Comparison of ENCODE assay signal across 1 cellular context in genomic region chr2:172129404-172129803, GRCh38.
TF ChIP-seq lines count a peak whose summit lies in the region.

No MANE protein-coding gene starts in this region.

TF ChIP-seq in K562, 482 proteins besides CTCF, POLR2A, EP300 and RAD21 (continued from another document):
- TF ChIP-seq ZNF639 (CRISPR knock-in tag; conservative IDR thresholded peaks at IDR 0.05 in 1 of 2, IDR thresholded peaks at IDR 0.05 in 1 of 2) = no peak
- TF ChIP-seq MAX (CRISPR knock-in tag; IDR thresholded peaks at IDR 0.05) = no peak
- no peak for TF ChIP-seq ZNF699 (CRISPR knock-in tag; IDR thresholded peaks at IDR 0.05; ENCODE audit: insufficient replicate concordance)
- no peak for TF ChIP-seq ZNF695 (CRISPR knock-in tag; IDR thresholded peaks at IDR 0.05)
- no peak for TF ChIP-seq KAT8 (IDR thresholded peaks at IDR 0.05; ENCODE audit: low read depth)
- no peak for TF ChIP-seq CBFB (CRISPR knock-in tag; IDR thresholded peaks at IDR 0.05)
- no peak for TF ChIP-seq MYNN (IDR thresholded peaks at IDR 0.05)
- TF ChIP-seq MYNN (CRISPR knock-in tag; IDR thresholded peaks at IDR 0.05) = no peak
- no peak for TF ChIP-seq TFE3 (CRISPR knock-in tag; IDR thresholded peaks at IDR 0.05)
- peak; percentile 46; the same call in 1 of the 2 replicates for TF ChIP-seq JUND (IDR thresholded peaks at IDR 0.05; ENCODE audit: borderline replicate concordance, low read depth, low read length)
- TF ChIP-seq JUND (tag; IDR thresholded peaks at IDR 0.05; ENCODE audit: borderline replicate concordance, low read depth, low read length) = peak; percentile 68; the same call in 1 of the 3 replicates
- no peak for TF ChIP-seq ZNF444 (CRISPR knock-in tag; IDR thresholded peaks at IDR 0.05)
- no peak for TF ChIP-seq SMARCE1 (IDR thresholded peaks at IDR 0.05)
- no peak for TF ChIP-seq RCOR1 (IDR thresholded peaks at IDR 0.05; ENCODE audit: borderline replicate concordance in 1 of 2, low read depth in 2 of 2, low read length in 2 of 2)
- TF ChIP-seq CUX1 (CRISPR knock-in tag; IDR thresholded peaks at IDR 0.05) = no peak
- peak; percentile 61; the same call in 1 of the 2 replicates for TF ChIP-seq FOSL1 (tag; conservative IDR thresholded peaks at IDR 0.05)
- TF ChIP-seq HDGF (IDR thresholded peaks at IDR 0.05) = no peak
- TF ChIP-seq MLLT1 (IDR thresholded peaks at IDR 0.05) = no peak
- TF ChIP-seq SMAD2 (IDR thresholded peaks at IDR 0.05; ENCODE audit: low read depth, low read length) = no peak
- no peak for TF ChIP-seq ZNF512 (tag; IDR thresholded peaks at IDR 0.05)
- no peak for TF ChIP-seq BRF1 (IDR thresholded peaks at IDR 0.05; ENCODE audit: borderline replicate concordance, extremely low read depth, insufficient read length)
- TF ChIP-seq MTF1 (CRISPR knock-in tag; IDR thresholded peaks at IDR 0.05; ENCODE audit: borderline replicate concordance) = no peak
- TF ChIP-seq E2F6 (IDR thresholded peaks at IDR 0.05; ENCODE audit: borderline replicate concordance in 1 of 2, extremely low read depth in 1 of 2, insufficient read depth in 1 of 2, insufficient read length in 1 of 2, low read depth in 1 of 2, low read length in 1 of 2, poor library complexity in 1 of 2, severe bottlenecking in 1 of 2) = no peak
